8 cellular contexts compared by ENCODE assay signal in the genomic region with DNA sequence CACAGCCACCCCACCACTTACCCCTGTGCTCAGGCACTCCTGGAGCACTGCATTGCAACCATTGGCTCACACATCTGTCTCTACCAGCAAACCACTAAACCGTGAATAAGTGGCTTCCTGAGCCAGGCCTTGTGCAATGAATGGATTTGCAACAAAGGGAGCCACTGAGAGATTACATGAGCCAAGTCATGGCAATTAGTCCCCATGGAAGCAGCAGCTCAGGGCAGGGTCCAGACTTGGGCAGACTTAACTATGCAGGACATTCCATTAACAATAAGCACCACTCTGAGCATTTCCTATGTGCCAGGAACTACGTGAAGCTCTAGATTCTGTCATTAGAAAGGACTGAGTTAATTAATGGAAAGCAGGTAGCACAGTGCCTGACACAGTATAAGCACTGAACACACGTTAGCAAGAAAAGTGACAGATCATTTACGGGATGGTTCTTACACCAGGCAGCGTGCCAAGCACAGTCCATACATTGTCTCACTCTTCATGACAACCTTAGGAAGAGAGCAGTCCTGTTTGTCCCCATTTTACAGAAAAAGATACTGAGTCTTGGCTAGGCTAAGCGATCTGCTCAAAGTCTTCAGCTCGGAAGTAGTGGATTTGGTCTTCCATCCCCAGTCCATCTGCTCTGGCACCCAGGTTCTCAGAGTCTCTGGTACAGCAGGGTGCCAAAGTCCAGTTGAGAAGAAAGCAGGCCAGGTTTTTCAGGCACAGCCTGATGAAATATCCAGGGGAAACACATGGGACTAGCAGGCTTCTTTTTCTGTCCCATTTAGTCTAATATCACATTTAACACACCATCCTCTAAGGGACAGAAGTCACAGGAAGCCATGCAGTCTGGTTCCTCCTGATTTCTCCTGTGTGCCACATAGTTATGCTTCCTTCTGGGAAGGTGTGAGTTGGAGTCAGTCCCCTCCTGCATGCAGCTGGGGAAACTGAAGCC. TPM values are rescaled to one million over a fixed set of nuclear protein-coding genes. Genes with fewer than 3 reads are reported as not detected.
DNase-seq lines count a peak whose midpoint lies in the region; ATAC-seq lines count a peak whose summit lies in the region.

No MANE protein-coding gene starts in this region.

- POLR2A ChIA-PET in activated CD4-positive, alpha-beta memory T cell treated with anti-CD3 and anti-CD28 coated beads, Interleukin-2, amount 10 ng/mL, durations not matched to agents 7 days and 5 days (lab: Charles Lee), result interaction anchor here (3.5 to 5.6 kb wide), 3 partner anchors 10 to 274 kb away, joined by 12 to 71 read pairs (median 28); partner anchors contain the start of gene ADAM10

- DNase-seq in DMS153 (lab: John Stamatoyannopoulos, UW) (peak; percentile 62), NCI-H1092 treated with DMSO at 0.1 percent for 48 hours (lab: John Stamatoyannopoulos, UW) (peak; percentile 92), iris pigment epithelial cell (ENCODE audit: low read depth) (peak; percentile 66)
- DNase-seq in activated CD4-positive, alpha-beta memory T cell treated with anti-CD3 and anti-CD28 coated beads, Interleukin-2, amount 10 ng/mL, durations not matched to agents 7 days and 5 days, result no peak
- no peak for DNase-seq in activated CD4-positive, CD25-positive, alpha-beta regulatory T cell treated with anti-CD3 and anti-CD28 coated beads, Interleukin-2, amount 50 U/mL, for 72 hours
- no peak for DNase-seq in activated CD8-positive, alpha-beta memory T cell treated with anti-CD3 and anti-CD28 coated beads, Interleukin-2, amount 50 U/mL, for 48 hours
- no peak for DNase-seq in stimulated activated CD4-positive, alpha-beta T cell treated with anti-CD3 and anti-CD28 coated beads, Interleukin-4, amount 100 ng/mL, for 24 hours

- ATAC-seq in HG02981 (IDR thresholded peaks at IDR 0.05; ENCODE audit: unreplicated experiment), result no peak

- peak overlapping the region; percentile 81 for H3K27ac Mint-ChIP-seq in activated CD4-positive, alpha-beta memory T cell treated with anti-CD3 and anti-CD28 coated beads, Interleukin-2, amount 10 ng/mL, durations not matched to agents 7 days and 5 days

- peaks cover 62% of the 10 kb centered on the region for H3K4me1 Mint-ChIP-seq in activated CD4-positive, alpha-beta memory T cell treated with anti-CD3 and anti-CD28 coated beads, Interleukin-2, amount 10 ng/mL, durations not matched to agents 7 days and 5 days

- CTCF ChIA-PET in activated CD4-positive, alpha-beta memory T cell treated with anti-CD3 and anti-CD28 coated beads, Interleukin-2, amount 10 ng/mL, durations not matched to agents 7 days and 5 days (lab: Charles Lee), result interaction anchor here (0.5 kb wide), 1 partner anchor 364 kb away, joined by 3 read pairs; no protein-coding TSS in a partner anchor

- H3K4me3 Mint-ChIP-seq in activated CD4-positive, alpha-beta memory T cell treated with anti-CD3 and anti-CD28 coated beads, Interleukin-2, amount 10 ng/mL, durations not matched to agents 7 days and 5 days, result no peak overlapping the region

- H3K9me3 Mint-ChIP-seq in activated CD4-positive, alpha-beta memory T cell treated with anti-CD3 and anti-CD28 coated beads, Interleukin-2, amount 10 ng/mL, durations not matched to agents 7 days and 5 days, result no peaks in the 10 kb centered on the region

- H3K36me3 Mint-ChIP-seq in activated CD4-positive, alpha-beta memory T cell treated with anti-CD3 and anti-CD28 coated beads, Interleukin-2, amount 10 ng/mL, durations not matched to agents 7 days and 5 days (ENCODE audit: low read depth), result peaks cover 7% of the 10 kb centered on the region

- H3K27me3 Mint-ChIP-seq in activated CD4-positive, alpha-beta memory T cell treated with anti-CD3 and anti-CD28 coated beads, Interleukin-2, amount 10 ng/mL, durations not matched to agents 7 days and 5 days, result no peaks in the 10 kb centered on the region

RNA-seq across cellular contexts. Expression of gene LIPC, which starts 44.1 kb away (rescaled TPM):
- under 1 TPM; 0.60 to 0.68 TPM for total RNA-seq in activated CD4-positive, alpha-beta memory T cell treated with anti-CD3 and anti-CD28 coated beads, Interleukin-2, amount 10 ng/mL, durations not matched to agents 7 days and 5 days

Comparison
In these comparisons a context has a peak if more than half of its experiments do, and no peak if none do; other contexts are left out.
1. DNase-seq: peak in DMS153 (single experiment), NCI-H1092 treated with DMSO at 0.1 percent for 48 hours (single experiment) and iris pigment epithelial cell (single experiment); none in activated CD4-positive, alpha-beta memory T cell treated with anti-CD3 and anti-CD28 coated beads, Interleukin-2, amount 10 ng/mL, durations not matched to agents 7 days and 5 days (single experiment), activated CD4-positive, CD25-positive, alpha-beta regulatory T cell treated with anti-CD3 and anti-CD28 coated beads, Interleukin-2, amount 50 U/mL, for 72 hours (single experiment), activated CD8-positive, alpha-beta memory T cell treated with anti-CD3 and anti-CD28 coated beads, Interleukin-2, amount 50 U/mL, for 48 hours (single experiment) and stimulated activated CD4-positive, alpha-beta T cell treated with anti-CD3 and anti-CD28 coated beads, Interleukin-4, amount 100 ng/mL, for 24 hours (single experiment).